In the genomic region with DNA sequence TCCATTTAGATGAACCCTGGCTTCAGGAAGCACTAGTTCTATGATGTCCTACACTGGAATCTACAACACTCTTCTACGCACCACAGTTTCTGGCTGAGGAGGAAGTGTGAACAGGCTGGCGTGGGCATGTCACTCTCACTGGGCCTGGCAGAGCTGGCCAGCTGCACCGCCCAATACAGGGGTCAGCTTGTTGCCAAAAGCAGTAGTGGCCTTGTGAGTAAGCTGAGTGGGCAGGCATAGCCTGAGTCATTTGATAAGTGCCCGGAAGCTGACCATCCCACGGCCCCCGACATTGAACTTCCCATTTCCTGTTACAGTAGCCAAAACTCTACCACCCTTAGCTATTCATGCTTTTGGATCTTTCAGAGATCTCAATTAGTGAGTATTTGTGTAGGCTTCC, we compare ENCODE assay signal across 11 cellular contexts.
DNase-seq lines count a peak whose midpoint lies in the region; ATAC-seq and TF ChIP-seq lines count a peak whose summit lies in the region.
"Had no signal": no experiment of that assay in that cellular context is flagged by ENCODE, and none has a peak within 500 bp of the region (broad histone marks: within the 10 kb centered on the region; RNA-seq: fewer than 3 reads in every experiment).

No MANE protein-coding gene starts in this region.

- no peaks in the 10 kb centered on the region for H4K20me1 ChIP-seq in OCI-LY7 (ENCODE audit: insufficient read depth, low read length)
- H4K20me1 ChIP-seq: BLaER1 treated with 17β-estradiol and CSF1 and Interleukin-3, amounts not matched to agents 10 nM and 100 nM had no signal

- CTCF ChIA-PET in activated CD4-positive, alpha-beta memory T cell treated with anti-CD3 and anti-CD28 coated beads for 36 hours (lab: Charles Lee): no interaction called here
- CTCF ChIA-PET in OCI-LY7 (lab: Charles Lee; ENCODE audit: unreplicated experiment): no interaction called here

- H3K4me1 Mint-ChIP-seq in activated CD4-positive, alpha-beta memory T cell treated with anti-CD3 and anti-CD28 coated beads for 36 hours (ENCODE audit: low read depth): peaks cover 3% of the 10 kb centered on the region
- H3K4me1 Mint-ChIP-seq: activated naive CD8-positive, alpha-beta T cell treated with anti-CD3 and anti-CD28 coated beads, Interleukin-2, amount 10 ng/mL, durations not matched to agents 7 days and 5 days had no signal

- H2AFZ ChIP-seq in OCI-LY7 (ENCODE audit: low read length): no peak overlapping the region

- no peaks in the 10 kb centered on the region for H3K9me3 Mint-ChIP-seq in activated CD4-positive, alpha-beta memory T cell treated with anti-CD3 and anti-CD28 coated beads for 36 hours
- H3K9me3 Mint-ChIP-seq: activated naive CD8-positive, alpha-beta T cell treated with anti-CD3 and anti-CD28 coated beads, Interleukin-2, amount 10 ng/mL, durations not matched to agents 7 days and 5 days had no signal

- no peak overlapping the region for H3K27ac ChIP-seq in OCI-LY7 (ENCODE audit: low read depth, low read length, poor library complexity, severe bottlenecking)

- H3K4me1 ChIP-seq in OCI-LY7 (ENCODE audit: insufficient read depth, low read length, poor library complexity, severe bottlenecking): no peaks in the 10 kb centered on the region

- no peaks in the 10 kb centered on the region for H3K79me2 ChIP-seq in OCI-LY7 (ENCODE audit: insufficient read depth, low read depth, low read length)

- POLR2A ChIA-PET in activated CD4-positive, alpha-beta memory T cell treated with anti-CD3 and anti-CD28 coated beads for 36 hours (lab: Charles Lee): no interaction called here
- POLR2A ChIA-PET in OCI-LY7 (lab: Charles Lee): interaction anchor here (0.6 kb wide), 1 partner anchor 480 kb away, joined by 6 read pairs; no protein-coding TSS in a partner anchor

- no peak overlapping the region for H3K27ac Mint-ChIP-seq in activated CD4-positive, alpha-beta memory T cell treated with anti-CD3 and anti-CD28 coated beads for 36 hours
- H3K27ac Mint-ChIP-seq: activated naive CD8-positive, alpha-beta T cell treated with anti-CD3 and anti-CD28 coated beads, Interleukin-2, amount 10 ng/mL, durations not matched to agents 7 days and 5 days had no signal

- no peak overlapping the region for H3K4me2 ChIP-seq in OCI-LY7 (ENCODE audit: low read length)

- H3K4me3 ChIP-seq in fibroblast of villous mesenchyme (ENCODE audit: low read depth, low read length): no peak overlapping the region
- H3K4me3 ChIP-seq in OCI-LY7 (ENCODE audit: low read depth, low read length, poor library complexity, severe bottlenecking): no peak overlapping the region
- H3K4me3 ChIP-seq: BLaER1 treated with 17β-estradiol and CSF1 and Interleukin-3, amounts not matched to agents 10 nM and 100 nM had no signal

- H3K9me3 ChIP-seq in OCI-LY7 (ENCODE audit: low read length): no peaks in the 10 kb centered on the region
- H3K9me3 ChIP-seq: BLaER1 treated with 17β-estradiol and CSF1 and Interleukin-3, amounts not matched to agents 10 nM and 100 nM had no signal

- DNase-seq in CD1c-positive myeloid dendritic cell (ENCODE audit: extremely low spot score) (peak; percentile 96), fibroblast of villous mesenchyme (ENCODE audit: low read depth) (peak; percentile 22), omental fat pad (ENCODE audit: low spot score) (no peak), OCI-LY7 (ENCODE audit: low spot score) (no peak), NCI-H510A (lab: John Stamatoyannopoulos, UW) (no peak)
- DNase-seq in activated CD4-positive, alpha-beta memory T cell treated with anti-CD3 and anti-CD28 coated beads for 36 hours: no peak
- DNase-seq: activated naive CD8-positive, alpha-beta T cell treated with anti-CD3 and anti-CD28 coated beads, Interleukin-2, amount 10 ng/mL, durations not matched to agents 7 days and 5 days; NCI-H774 had no signal

- TF ChIP-seq CTCF in fibroblast of villous mesenchyme (IDR thresholded peaks at IDR 0.05; ENCODE audit: insufficient read depth, low read depth, low read length): no peak
- TF ChIP-seq CTCF in omental fat pad (IDR thresholded peaks at IDR 0.05): no peak
- no peak for TF ChIP-seq CTCF in OCI-LY7 (conservative IDR thresholded peaks at IDR 0.05; ENCODE audit: low read length)

- H3K9me2 ChIP-seq in OCI-LY7 (ENCODE audit: insufficient read depth, low read length): no peaks in the 10 kb centered on the region

- BruUV-seq in OCI-LY7 (replicated peaks; lab: Mats Ljungman, UMichigan): no TSS peak

- intact Hi-C loops in activated CD4-positive, alpha-beta memory T cell treated with anti-CD3 and anti-CD28 coated beads for 36 hours (cut with micrococcal nuclease): no loop called here
- intact Hi-C loops in OCI-LY7 (cut with micrococcal nuclease; ENCODE audit: unreplicated experiment): no loop called here

- H3K36me3 ChIP-seq in OCI-LY7 (ENCODE audit: insufficient read depth, low read length): no peaks in the 10 kb centered on the region
- H3K36me3 ChIP-seq: BLaER1 treated with 17β-estradiol and CSF1 and Interleukin-3, amounts not matched to agents 10 nM and 100 nM had no signal

- no peaks in the 10 kb centered on the region for H3K36me3 Mint-ChIP-seq in activated CD4-positive, alpha-beta memory T cell treated with anti-CD3 and anti-CD28 coated beads for 36 hours
- H3K36me3 Mint-ChIP-seq: activated naive CD8-positive, alpha-beta T cell treated with anti-CD3 and anti-CD28 coated beads, Interleukin-2, amount 10 ng/mL, durations not matched to agents 7 days and 5 days had no signal

- H3K4me3 Mint-ChIP-seq in activated CD4-positive, alpha-beta memory T cell treated with anti-CD3 and anti-CD28 coated beads for 36 hours: no peak overlapping the region
- H3K4me3 Mint-ChIP-seq: activated naive CD8-positive, alpha-beta T cell treated with anti-CD3 and anti-CD28 coated beads, Interleukin-2, amount 10 ng/mL, durations not matched to agents 7 days and 5 days had no signal

- ATAC-seq in SK-N-SH treated with all-trans-retinoic acid at 6 μM for 48 hours: peak; percentile 57
- peak; percentile 73 for ATAC-seq in omental fat pad (ENCODE audit: low FRiP score)
- ATAC-seq in GM21390 (IDR thresholded peaks at IDR 0.05; ENCODE audit: unreplicated experiment): no peak

- peaks cover 10% of the 10 kb centered on the region for H3K27me3 Mint-ChIP-seq in activated CD4-positive, alpha-beta memory T cell treated with anti-CD3 and anti-CD28 coated beads for 36 hours

TF ChIP-seq in SK-N-SH treated with all-trans-retinoic acid at 6 μM for 48 hours, 23 proteins besides CTCF, POLR2A, EP300 and RAD21 (continues in another document):
- no peak for TF ChIP-seq ZC3H10 (CRISPR knock-in tag; IDR thresholded peaks at IDR 0.05)
- no peak for TF ChIP-seq ESRRG (CRISPR knock-in tag; IDR thresholded peaks at IDR 0.05)
- no peak for TF ChIP-seq ZNF8 (CRISPR knock-in tag; IDR thresholded peaks at IDR 0.05)
- no peak for TF ChIP-seq ZNF565 (CRISPR knock-in tag; conservative IDR thresholded peaks at IDR 0.05; ENCODE audit: low read depth)
- TF ChIP-seq CSRNP3 (CRISPR knock-in tag; IDR thresholded peaks at IDR 0.05): no peak
- no peak for TF ChIP-seq BACH2 (CRISPR knock-in tag; IDR thresholded peaks at IDR 0.05; ENCODE audit: borderline replicate concordance)
- no peak for TF ChIP-seq SNAI2 (CRISPR knock-in tag; IDR thresholded peaks at IDR 0.05)
- no peak for TF ChIP-seq GLIS3 (CRISPR knock-in tag; IDR thresholded peaks at IDR 0.05)
- TF ChIP-seq TOX (CRISPR knock-in tag; IDR thresholded peaks at IDR 0.05; ENCODE audit: borderline replicate concordance): no peak
- TF ChIP-seq RARB (CRISPR knock-in tag; IDR thresholded peaks at IDR 0.05): no peak
- no peak for TF ChIP-seq PPARA (CRISPR knock-in tag; IDR thresholded peaks at IDR 0.05; ENCODE audit: borderline replicate concordance)
- TF ChIP-seq TSHZ2 (CRISPR knock-in tag; IDR thresholded peaks at IDR 0.05): no peak
- no peak for TF ChIP-seq ZFP30 (CRISPR knock-in tag; IDR thresholded peaks at IDR 0.05)

Comparison
In these comparisons a context has a peak if more than half of its experiments do, and no peak if none do; other contexts are left out.
1. DNase-seq: peak in CD1c-positive myeloid dendritic cell (single experiment) and fibroblast of villous mesenchyme (single experiment); none in omental fat pad (single experiment), activated CD4-positive, alpha-beta memory T cell treated with anti-CD3 and anti-CD28 coated beads for 36 hours (single experiment), OCI-LY7 (single experiment) and NCI-H510A (single experiment).